Comparison of ENCODE assay signal across 26 cellular contexts in genomic region chr4:89727236-89727635, GRCh38.
"Had no signal": no experiment of that assay in that cellular context is flagged by ENCODE, and none has a peak within 500 bp of the region (broad histone marks: within the 10 kb centered on the region; RNA-seq: fewer than 3 reads in every experiment).

No MANE protein-coding gene starts in this region.

- H3K27me3 ChIP-seq: ovary, right atrium auricular region, right lobe of liver, tibial nerve, uterus had no signal

- H3K27me3 Mint-ChIP-seq: memory B cell; progenitor cell of endocrine pancreas; stimulated activated naive CD8-positive, alpha-beta T cell treated with anti-CD3 and anti-CD28 coated beads, Interleukin-15, amount 100 ng/mL, for 72 hours had no signal

- H3K4me1 Mint-ChIP-seq: immature natural killer cell; memory B cell; naive thymus-derived CD4-positive, alpha-beta T cell; stimulated activated memory B cell treated with anti-CD40 and anti-IgM and Interleukin-4, amounts not matched to agents 10 μg/mL and 1 μg/mL and 100 μg/mL, for 72 hours; stimulated activated naive CD8-positive, alpha-beta T cell treated with anti-CD3 and anti-CD28 coated beads, Interleukin-15, amount 100 ng/mL, for 72 hours had no signal

- FAIRE-seq: islet of Langerhans had no signal

- H3K4me3 Mint-ChIP-seq: immature natural killer cell; memory B cell; naive thymus-derived CD4-positive, alpha-beta T cell; natural killer cell treated with Interleukin-12 subunit alpha and Interleukin-12 subunit beta and Interleukin-15 and Interleukin-18, amount 100 ng/mL, for 72 hours; stimulated activated memory B cell treated with anti-CD40 and anti-IgM and Interleukin-4, amounts not matched to agents 10 μg/mL and 1 μg/mL and 100 μg/mL, for 72 hours; stimulated activated naive CD8-positive, alpha-beta T cell treated with anti-CD3 and anti-CD28 coated beads, Interleukin-15, amount 100 ng/mL, for 72 hours; type B pancreatic cell had no signal

- H3K27ac ChIP-seq: left ventricle myocardium inferior, ovary, right atrium auricular region, right lobe of liver, tibial nerve, uterus had no signal

- H3K36me3 ChIP-seq: left ventricle myocardium inferior, ovary, right atrium auricular region, right lobe of liver, uterus had no signal

- H3K4me1 ChIP-seq: left ventricle myocardium inferior, right atrium auricular region, right lobe of liver, tibial nerve, uterus had no signal

- H3K27ac Mint-ChIP-seq: immature natural killer cell; memory B cell; naive thymus-derived CD4-positive, alpha-beta T cell; natural killer cell treated with Interleukin-12 subunit alpha and Interleukin-12 subunit beta and Interleukin-15 and Interleukin-18, amount 100 ng/mL, for 72 hours; progenitor cell of endocrine pancreas; stimulated activated memory B cell treated with anti-CD40 and anti-IgM and Interleukin-4, amounts not matched to agents 10 μg/mL and 1 μg/mL and 100 μg/mL, for 72 hours; stimulated activated naive CD8-positive, alpha-beta T cell treated with anti-CD3 and anti-CD28 coated beads, Interleukin-15, amount 100 ng/mL, for 72 hours; type B pancreatic cell had no signal

- H3K9me3 ChIP-seq: left ventricle myocardium inferior, mucosa of descending colon, ovary, right atrium auricular region, right lobe of liver, tibial nerve, uterus had no signal

- H3K36me3 Mint-ChIP-seq: memory B cell; naive thymus-derived CD4-positive, alpha-beta T cell; natural killer cell treated with Interleukin-12 subunit alpha and Interleukin-12 subunit beta and Interleukin-15 and Interleukin-18, amount 100 ng/mL, for 72 hours; stimulated activated memory B cell treated with anti-CD40 and anti-IgM and Interleukin-4, amounts not matched to agents 10 μg/mL and 1 μg/mL and 100 μg/mL, for 72 hours had no signal

- H3K4me3 ChIP-seq: left ventricle myocardium inferior, lung, mucosa of descending colon, ovary, right atrium auricular region, right lobe of liver, smooth muscle cell, tibial nerve, uterus had no signal

- H3K9me3 Mint-ChIP-seq: naive thymus-derived CD4-positive, alpha-beta T cell; natural killer cell treated with Interleukin-12 subunit alpha and Interleukin-12 subunit beta and Interleukin-15 and Interleukin-18, amount 100 ng/mL, for 72 hours; stimulated activated memory B cell treated with anti-CD40 and anti-IgM and Interleukin-4, amounts not matched to agents 10 μg/mL and 1 μg/mL and 100 μg/mL, for 72 hours; stimulated activated naive CD8-positive, alpha-beta T cell treated with anti-CD3 and anti-CD28 coated beads, Interleukin-15, amount 100 ng/mL, for 72 hours; type B pancreatic cell had no signal

- DNase-seq: hypothalamus; immature natural killer cell; left ventricle myocardium inferior; midbrain; mucosa of descending colon; naive thymus-derived CD4-positive, alpha-beta T cell; ovary; right lobe of liver; stimulated activated CD4-positive, alpha-beta T cell treated with anti-CD3 and anti-CD28 coated beads, Interleukin-1b, Interleukin-23, amount 100 ng/mL, for 48 hours; stimulated activated CD4-positive, alpha-beta T cell treated with anti-CD3 and anti-CD28 coated beads, Interleukin-2, amount 100 ng/mL, for 48 hours; stimulated activated CD4-positive, alpha-beta T cell treated with anti-CD3 and anti-CD28 coated beads, Interleukin-4, amount 100 ng/mL, for 4 hours; stimulated activated CD8-positive, alpha-beta memory T cell treated with anti-CD3 and anti-CD28 coated beads, Interleukin-4, amount 100 ng/mL, for 48 hours; stimulated activated naive CD4-positive, alpha-beta T cell treated with Interleukin-2 at 50 U/mL for 16 hours; stimulated activated naive CD8-positive, alpha-beta T cell treated with anti-CD3 and anti-CD28 coated beads, Interleukin-15, amount 100 ng/mL, for 72 hours; substantia nigra; uterus had no signal

- H3K4me2 ChIP-seq: smooth muscle cell had no signal
